20 cellular contexts compared by ENCODE assay signal in the genomic region with DNA sequence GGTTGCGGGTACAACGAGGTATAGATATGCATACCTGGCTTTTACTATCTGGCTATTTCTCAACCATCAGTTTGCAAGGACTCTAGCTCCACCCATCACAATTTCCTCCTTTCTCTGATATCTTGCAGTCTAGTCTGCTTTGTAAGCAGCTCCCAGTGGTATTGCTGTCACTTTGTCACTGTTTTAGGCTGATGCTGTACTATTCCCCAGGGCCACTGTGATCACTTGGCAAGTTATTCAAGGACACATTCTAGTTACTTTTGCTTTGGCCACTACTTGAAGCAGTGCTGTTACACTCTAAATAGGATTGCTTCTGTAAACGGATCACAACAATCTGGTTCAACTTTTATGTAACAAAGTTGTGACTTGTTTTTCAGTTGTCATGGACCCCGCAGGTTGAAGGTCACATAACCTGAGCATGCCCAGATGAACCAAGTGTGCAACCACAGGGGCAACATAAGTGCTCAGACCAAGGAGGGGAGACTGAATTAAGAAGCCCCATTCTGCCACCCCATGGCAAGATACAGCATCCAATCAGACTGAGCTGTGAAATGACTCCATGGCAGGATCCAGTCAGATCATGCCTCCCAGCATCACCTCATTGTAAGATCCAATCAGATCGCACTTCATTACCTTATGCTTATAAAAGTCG.
DNase-seq lines count a peak whose midpoint lies in the region; ATAC-seq, FAIRE-seq and TF ChIP-seq lines count a peak whose summit lies in the region.
"Had no signal": no experiment of that assay in that cellular context is flagged by ENCODE, and none has a peak within 500 bp of the region (broad histone marks: within the 10 kb centered on the region; RNA-seq: fewer than 3 reads in every experiment).

No MANE protein-coding gene starts in this region.

- POLR2A ChIA-PET in H1 (lab: Charles Lee; ENCODE audit: partially characterized antibody): no interaction called here

- no peaks in the 10 kb centered on the region for H3K79me1 ChIP-seq in H1 (ENCODE audit: low read depth, low read length)

- no peak overlapping the region for H3K18ac ChIP-seq in H1 (ENCODE audit: extremely low read depth, low read length)

- no peak overlapping the region for H3K4me3 ChIP-seq in NB4 (ENCODE audit: low read depth, low read length)
- H3K4me3 ChIP-seq in H1 (ENCODE audit: extremely low read depth in 1 of 4, insufficient read depth in 2 of 4, low read depth in 3 of 4, low read length in 4 of 4): no peak overlapping the region
- H3K4me3 ChIP-seq in pancreas: no peak overlapping the region
- no peak overlapping the region for H3K4me3 ChIP-seq in small intestine (ENCODE audit: low read depth in 1 of 2, low read length in 2 of 2)
- H3K4me3 ChIP-seq: BLaER1 treated with 17β-estradiol and CSF1 and Interleukin-3, amounts not matched to agents 10 nM and 100 nM; esophagus squamous epithelium; HAP-1; sigmoid colon had no signal

- H3K36me3 Mint-ChIP-seq in chondrocyte (ENCODE audit: low read depth): peaks cover under 1% of the 10 kb centered on the region
- H3K36me3 Mint-ChIP-seq in T-helper 2 cell treated with Interferon-gamma antibody and Interleukin-4, amounts not matched to agents 5 μg/mL and 100 μg/mL, for 36 hours (ENCODE audit: low read depth): no peaks in the 10 kb centered on the region
- H3K36me3 Mint-ChIP-seq: activated naive CD8-positive, alpha-beta T cell had no signal

- H2BK5ac ChIP-seq in H1 (ENCODE audit: low read depth, low read length): no peak overlapping the region

- no peak overlapping the region for H3K4me2 ChIP-seq in H1 (ENCODE audit: insufficient read depth in 1 of 2, low read depth in 2 of 2, low read length in 2 of 2)

- TF ChIP-seq EP300 in H1 (IDR thresholded peaks at IDR 0.05; ENCODE audit: borderline replicate concordance in 1 of 2, low read depth in 2 of 2, low read length in 2 of 2): no peak

- H4K91ac ChIP-seq in H1 (replicated peaks; ENCODE audit: insufficient read length, low read length): no peak overlapping the region

- H3K27me3 Mint-ChIP-seq in chondrocyte (ENCODE audit: low read depth): no peaks in the 10 kb centered on the region
- no peaks in the 10 kb centered on the region for H3K27me3 Mint-ChIP-seq in T-helper 2 cell treated with Interferon-gamma antibody and Interleukin-4, amounts not matched to agents 5 μg/mL and 100 μg/mL, for 36 hours (ENCODE audit: low read depth)

- H2AK5ac ChIP-seq in H1 (ENCODE audit: low read depth, low read length): peak overlapping the region; percentile 49; the same call in 1 of the 2 replicates

- H3K4me3 Mint-ChIP-seq in chondrocyte (ENCODE audit: unreplicated experiment): no peak overlapping the region
- no peak overlapping the region for H3K4me3 Mint-ChIP-seq in T-helper 2 cell treated with Interferon-gamma antibody and Interleukin-4, amounts not matched to agents 5 μg/mL and 100 μg/mL, for 36 hours
- H3K4me3 Mint-ChIP-seq: activated naive CD8-positive, alpha-beta T cell; T-helper 1 cell treated with Interleukin-12 subunit alpha and Interleukin-12 subunit beta and Interleukin-4 antibody, amounts not matched to agents 30 μg/mL and 1 μg/mL, for 36 hours had no signal

- CTCF ChIA-PET in H1 (lab: Charles Lee; ENCODE audit: partially characterized antibody): no interaction called here

- TF ChIP-seq POLR2A in NB4 (IDR thresholded peaks at IDR 0.05; ENCODE audit: extremely low read depth, insufficient read length): no peak
- no peak for TF ChIP-seq POLR2A in H1 (IDR thresholded peaks at IDR 0.05; ENCODE audit: control extremely low read depth in 1 of 2, low read depth in 2 of 2, low read length in 2 of 2)

- no peak overlapping the region for H3K27ac Mint-ChIP-seq in chondrocyte (ENCODE audit: unreplicated experiment)
- H3K27ac Mint-ChIP-seq in T-helper 2 cell treated with Interferon-gamma antibody and Interleukin-4, amounts not matched to agents 5 μg/mL and 100 μg/mL, for 36 hours: no peak overlapping the region
- H3K27ac Mint-ChIP-seq: activated naive CD8-positive, alpha-beta T cell; T-helper 1 cell treated with Interleukin-12 subunit alpha and Interleukin-12 subunit beta and Interleukin-4 antibody, amounts not matched to agents 30 μg/mL and 1 μg/mL, for 36 hours had no signal

- WGBS in H1 (ENCODE audit: extremely low coverage in 1 of 2, insufficient coverage in 1 of 2, insufficient read length in 1 of 2, insufficient replicate concordance in 2 of 2, low coverage in 1 of 2, low lambda C conversion rate in 2 of 2, missing lambda C conversion rate in 1 of 2), 2 experiments: 89% methylated on average over 6 of the region's 6 CpGs; no CpG with 5 or more reads in 1 of the 2 experiments
- WGBS in pancreas, 2 donors: 75 to 76% methylated on average over 6 of the region's 6 CpGs
- 84 to 89% (median 87%) methylated on average over 6 of the region's 6 CpGs for WGBS in small intestine, 3 donors

- no peak overlapping the region for H2AFZ ChIP-seq in H1 (ENCODE audit: low read length)

- no peak overlapping the region for H3K9ac ChIP-seq in H1 (replicated peaks in 1 of 4; ENCODE audit: extremely low read depth in 1 of 4, low read depth in 3 of 4, low read length in 3 of 4)
- H3K9ac ChIP-seq: BLaER1 treated with 17β-estradiol and CSF1 and Interleukin-3, amounts not matched to agents 10 nM and 100 nM had no signal

- 0 out of 2 replicates have a peak overlapping the region, but pooled peaks have one; percentile 43 for H2BK12ac ChIP-seq in H1 (ENCODE audit: low read depth, low read length)

- H2BK20ac ChIP-seq in H1 (ENCODE audit: low read length): no peak overlapping the region

- H4K20me1 ChIP-seq in H1 (replicated peaks in 1 of 2; ENCODE audit: control insufficient read depth in 1 of 2, insufficient read depth in 2 of 2, low read length in 2 of 2): no peaks in the 10 kb centered on the region
- H4K20me1 ChIP-seq: BLaER1 treated with 17β-estradiol and CSF1 and Interleukin-3, amounts not matched to agents 10 nM and 100 nM had no signal

- ATAC-seq in GM18498 (IDR thresholded peaks at IDR 0.05; ENCODE audit: unreplicated experiment): peak; percentile 57
- ATAC-seq in pancreas: peak in 3 of 4 donors; percentile 25 to 59 (median 53)

- H3K14ac ChIP-seq in H1 (ENCODE audit: insufficient read length): no peak overlapping the region

- H4K8ac ChIP-seq in H1 (ENCODE audit: extremely low read depth, insufficient read depth, low read length): no peak overlapping the region

- no peaks in the 10 kb centered on the region for H3K9me3 Mint-ChIP-seq in chondrocyte (ENCODE audit: low read depth)
- no peaks in the 10 kb centered on the region for H3K9me3 Mint-ChIP-seq in T-helper 2 cell treated with Interferon-gamma antibody and Interleukin-4, amounts not matched to agents 5 μg/mL and 100 μg/mL, for 36 hours
- H3K9me3 Mint-ChIP-seq: T-helper 1 cell treated with Interleukin-12 subunit alpha and Interleukin-12 subunit beta and Interleukin-4 antibody, amounts not matched to agents 30 μg/mL and 1 μg/mL, for 36 hours had no signal

- H3K79me2 ChIP-seq in H1 (ENCODE audit: control insufficient read depth in 1 of 2, insufficient read depth in 2 of 2, low read length in 2 of 2): no peaks in the 10 kb centered on the region

- no peak overlapping the region for H3K23ac ChIP-seq in H1 (ENCODE audit: insufficient read length)

- peaks cover 54% of the 10 kb centered on the region for H3K4me1 Mint-ChIP-seq in chondrocyte (ENCODE audit: low read depth)
- no peaks in the 10 kb centered on the region for H3K4me1 Mint-ChIP-seq in T-helper 2 cell treated with Interferon-gamma antibody and Interleukin-4, amounts not matched to agents 5 μg/mL and 100 μg/mL, for 36 hours (ENCODE audit: low read depth)

- DNase-seq in NB4 (ENCODE audit: low read depth) (peak; percentile 32), H1 (ENCODE audit: low read depth in 1 of 2, low spot score in 2 of 2) (no peak), pancreas (no peak), small intestine (no peak), chondrocyte (ENCODE audit: low spot score) (no peak), SW 1271 (lab: John Stamatoyannopoulos, UW) (no peak)
- DNase-seq in T-helper 2 cell treated with Interferon-gamma antibody and Interleukin-4, amounts not matched to agents 5 μg/mL and 100 μg/mL, for 36 hours (ENCODE audit: low spot score): no peak
- DNase-seq: esophagus squamous epithelium; midbrain; NCI-H1048; NK-92 treated with Interleukin-12 subunit alpha and Interleukin-12 subunit beta, amount 100 ng/mL, for 24 hours; sigmoid colon; stimulated activated CD4-positive, alpha-beta T cell treated with anti-CD3 and anti-CD28 coated beads, Interleukin-2, amount 100 ng/mL, for 48 hours had no signal

- TF ChIP-seq CTCF in NB4 (IDR thresholded peaks at IDR 0.05; ENCODE audit: low read depth, low read length) (no peak), H1 (IDR thresholded peaks at IDR 0.05; ENCODE audit: control extremely low read depth in 1 of 3, insufficient read depth in 1 of 3, low read depth in 1 of 3, low read length in 3 of 3) (no peak), pancreas (IDR thresholded peaks at IDR 0.05) (no peak), chondrocyte (IDR thresholded peaks at IDR 0.05) (no peak)

- H3K27me3 ChIP-seq in H1 (replicated peaks in 1 of 4; ENCODE audit: control insufficient read depth in 3 of 4, extremely low read depth in 1 of 4, insufficient read depth in 3 of 4, low read length in 3 of 4) (no peaks in the 10 kb centered on the region), pancreas (no peaks in the 10 kb centered on the region), small intestine (ENCODE audit: control insufficient read depth in 2 of 2, insufficient read depth in 2 of 2, low read length in 2 of 2) (no peaks in the 10 kb centered on the region)
- H3K27me3 ChIP-seq: BLaER1 treated with 17β-estradiol and CSF1 and Interleukin-3, amounts not matched to agents 10 nM and 100 nM; esophagus squamous epithelium; neutrophil; sigmoid colon had no signal

- H2BK15ac ChIP-seq in H1 (ENCODE audit: low read length): no peak overlapping the region

- H3K4me1 ChIP-seq in H1 (replicated peaks in 1 of 4; ENCODE audit: control insufficient read depth in 3 of 4, insufficient read depth in 4 of 4, low read length in 3 of 4) (peaks cover 0 to 3% (median 0%) of the 10 kb centered on the region in 4 experiments; a peak in 1 of 7 replicates), pancreas (peaks cover 0 to 15% (median 6%) of the 10 kb centered on the region in 3 donors), small intestine (ENCODE audit: control insufficient read depth in 2 of 2, insufficient read depth in 1 of 2, low read depth in 1 of 2, low read length in 1 of 2) (no peaks in the 10 kb centered on the region)
- H3K4me1 ChIP-seq: HAP-1 had no signal

- H3K27ac ChIP-seq in H1 (ENCODE audit: low read depth, low read length) (no peak overlapping the region), pancreas (no peak overlapping the region), small intestine (ENCODE audit: low read depth in 1 of 2, low read length in 1 of 2) (peak overlapping the region in 1 of 2 donors; percentile 12)
- H3K27ac ChIP-seq: BLaER1 treated with 17β-estradiol and CSF1 and Interleukin-3, amounts not matched to agents 10 nM and 100 nM; esophagus squamous epithelium; neutrophil had no signal

- no peak overlapping the region for H4K5ac ChIP-seq in H1 (ENCODE audit: insufficient read length, low read depth, low read length)

- no peak overlapping the region for H3K56ac ChIP-seq in H1 (replicated peaks; ENCODE audit: insufficient read length, low read depth, low read length)

- H3K23me2 ChIP-seq in H1 (ENCODE audit: low read depth, low read length): no peaks in the 10 kb centered on the region

- H3K9me3 ChIP-seq in H1 (ENCODE audit: insufficient read depth in 2 of 2, low read depth in 1 of 2, low read length in 1 of 2) (peaks cover 0 to 2% of the 10 kb centered on the region in 2 experiments; a peak in 1 of 4 replicates), pancreas (no peaks in the 10 kb centered on the region), small intestine (ENCODE audit: control insufficient read depth, low read depth) (no peaks in the 10 kb centered on the region)
- H3K9me3 ChIP-seq: BLaER1 treated with 17β-estradiol and CSF1 and Interleukin-3, amounts not matched to agents 10 nM and 100 nM; esophagus squamous epithelium; HAP-1; neutrophil; sigmoid colon had no signal

- no peaks in the 10 kb centered on the region for H3K36me3 ChIP-seq in H1 (ENCODE audit: control insufficient read depth in 2 of 4, insufficient read depth in 4 of 4, low read length in 3 of 4)
- no peaks in the 10 kb centered on the region for H3K36me3 ChIP-seq in pancreas
- H3K36me3 ChIP-seq in small intestine (ENCODE audit: control insufficient read depth in 2 of 2, insufficient read depth in 2 of 2, low read length in 2 of 2): no peaks in the 10 kb centered on the region
- H3K36me3 ChIP-seq: BLaER1 treated with 17β-estradiol and CSF1 and Interleukin-3, amounts not matched to agents 10 nM and 100 nM; esophagus squamous epithelium; HAP-1; neutrophil; sigmoid colon had no signal

- FAIRE-seq in H1 (lab: Jason Lieb, UNC) (no peak), pancreas (lab: Jason Lieb, UNC) (no peak), small intestine (lab: Jason Lieb, UNC) (no peak)
- FAIRE-seq: keratinocyte had no signal

- peak in 1 of 2 experiments; percentile 9; a peak in 1 of 4 replicates for TF ChIP-seq RAD21 in H1 (IDR thresholded peaks at IDR 0.05 in 1 of 2, conservative IDR thresholded peaks at IDR 0.05 in 1 of 2; ENCODE audit: low read depth in 2 of 2, low read length in 2 of 2)

- H3K4ac ChIP-seq in H1 (replicated peaks; ENCODE audit: insufficient read length, low read depth, low read length): no peak overlapping the region

- H2BK120ac ChIP-seq in H1 (replicated peaks; ENCODE audit: low read depth, low read length): no peak overlapping the region

- intact Hi-C loops in pancreas (cut with DNase I): no loop called here
